ENCODE assay signal across 1 cellular context in the genomic region with DNA sequence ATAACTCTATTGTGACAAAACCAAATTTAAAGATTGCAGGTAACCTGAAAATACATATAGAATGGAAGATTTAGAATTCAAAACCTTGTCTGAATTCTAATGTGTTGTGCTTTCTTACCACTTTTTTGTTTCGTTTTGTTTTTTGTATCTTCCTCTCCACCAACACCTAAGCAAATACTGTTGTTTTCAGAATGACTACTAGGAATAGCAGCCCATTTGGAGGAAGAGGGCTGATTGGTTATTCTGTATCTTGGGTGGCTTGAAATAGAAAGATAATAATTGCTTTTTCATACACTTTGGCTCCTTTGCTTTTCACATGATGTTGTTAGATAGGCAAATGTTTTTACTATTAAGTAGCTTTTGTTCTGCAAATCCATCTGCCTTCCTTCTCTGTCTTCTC.
TF ChIP-seq lines count a peak whose summit lies in the region.

No MANE protein-coding gene starts in this region.

TF ChIP-seq in H1, 55 proteins besides CTCF, POLR2A, EP300 and RAD21:
- TF ChIP-seq KDM5A (IDR thresholded peaks at IDR 0.05; ENCODE audit: low read length) = no peak
- no peak for TF ChIP-seq POLR2AphosphoS5 (IDR thresholded peaks at IDR 0.05; ENCODE audit: low read depth, low read length)
- TF ChIP-seq RBBP5 (IDR thresholded peaks at IDR 0.05; ENCODE audit: borderline replicate concordance, low read depth, low read length) = no peak
